ENCODE assay signal across 1 cellular context in the genomic region with DNA sequence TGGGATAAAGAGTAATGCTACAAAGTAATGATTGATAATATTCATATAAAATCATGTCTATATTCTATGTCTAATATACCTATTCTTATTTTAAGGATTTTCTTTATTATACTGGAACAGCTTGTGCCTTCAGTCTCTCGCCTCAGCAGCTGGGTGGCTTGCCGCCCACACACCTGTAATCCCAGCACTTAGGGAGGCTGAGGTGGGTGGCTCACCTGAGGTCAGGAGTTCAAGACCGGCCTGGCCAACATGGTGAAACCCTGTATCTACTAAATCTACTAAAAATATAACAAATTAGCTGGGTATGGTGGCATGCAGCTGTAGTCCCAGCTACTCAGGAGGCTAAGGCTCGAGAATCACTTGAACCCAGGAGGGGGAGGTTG.
TF ChIP-seq lines count a peak whose summit lies in the region.

No MANE protein-coding gene starts in this region.

TF ChIP-seq in HepG2, 621 proteins besides CTCF, POLR2A, EP300 and RAD21 (continued from another document):
- TF ChIP-seq, protein P1, sequence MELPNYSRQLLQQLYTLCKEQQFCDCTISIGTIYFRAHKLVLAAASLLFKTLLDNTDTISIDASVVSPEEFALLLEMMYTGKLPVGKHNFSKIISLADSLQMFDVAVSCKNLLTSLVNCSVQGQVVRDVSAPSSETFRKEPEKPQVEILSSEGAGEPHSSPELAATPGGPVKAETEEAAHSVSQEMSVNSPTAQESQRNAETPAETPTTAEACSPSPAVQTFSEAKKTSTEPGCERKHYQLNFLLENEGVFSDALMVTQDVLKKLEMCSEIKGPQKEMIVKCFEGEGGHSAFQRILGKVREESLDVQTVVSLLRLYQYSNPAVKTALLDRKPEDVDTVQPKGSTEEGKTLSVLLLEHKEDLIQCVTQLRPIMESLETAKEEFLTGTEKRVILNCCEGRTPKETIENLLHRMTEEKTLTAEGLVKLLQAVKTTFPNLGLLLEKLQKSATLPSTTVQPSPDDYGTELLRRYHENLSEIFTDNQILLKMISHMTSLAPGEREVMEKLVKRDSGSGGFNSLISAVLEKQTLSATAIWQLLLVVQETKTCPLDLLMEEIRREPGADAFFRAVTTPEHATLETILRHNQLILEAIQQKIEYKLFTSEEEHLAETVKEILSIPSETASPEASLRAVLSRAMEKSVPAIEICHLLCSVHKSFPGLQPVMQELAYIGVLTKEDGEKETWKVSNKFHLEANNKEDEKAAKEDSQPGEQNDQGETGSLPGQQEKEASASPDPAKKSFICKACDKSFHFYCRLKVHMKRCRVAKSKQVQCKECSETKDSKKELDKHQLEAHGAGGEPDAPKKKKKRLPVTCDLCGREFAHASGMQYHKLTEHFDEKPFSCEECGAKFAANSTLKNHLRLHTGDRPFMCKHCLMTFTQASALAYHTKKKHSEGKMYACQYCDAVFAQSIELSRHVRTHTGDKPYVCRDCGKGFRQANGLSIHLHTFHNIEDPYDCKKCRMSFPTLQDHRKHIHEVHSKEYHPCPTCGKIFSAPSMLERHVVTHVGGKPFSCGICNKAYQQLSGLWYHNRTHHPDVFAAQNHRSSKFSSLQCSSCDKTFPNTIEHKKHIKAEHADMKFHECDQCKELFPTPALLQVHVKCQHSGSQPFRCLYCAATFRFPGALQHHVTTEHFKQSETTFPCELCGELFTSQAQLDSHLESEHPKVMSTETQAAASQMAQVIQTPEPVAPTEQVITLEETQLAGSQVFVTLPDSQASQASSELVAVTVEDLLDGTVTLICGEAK (IDR thresholded peaks at IDR 0.05): no peak
- TF ChIP-seq, protein P1 (CRISPR knock-in tag; IDR thresholded peaks at IDR 0.05): no peak
- TF ChIP-seq, protein P2, sequence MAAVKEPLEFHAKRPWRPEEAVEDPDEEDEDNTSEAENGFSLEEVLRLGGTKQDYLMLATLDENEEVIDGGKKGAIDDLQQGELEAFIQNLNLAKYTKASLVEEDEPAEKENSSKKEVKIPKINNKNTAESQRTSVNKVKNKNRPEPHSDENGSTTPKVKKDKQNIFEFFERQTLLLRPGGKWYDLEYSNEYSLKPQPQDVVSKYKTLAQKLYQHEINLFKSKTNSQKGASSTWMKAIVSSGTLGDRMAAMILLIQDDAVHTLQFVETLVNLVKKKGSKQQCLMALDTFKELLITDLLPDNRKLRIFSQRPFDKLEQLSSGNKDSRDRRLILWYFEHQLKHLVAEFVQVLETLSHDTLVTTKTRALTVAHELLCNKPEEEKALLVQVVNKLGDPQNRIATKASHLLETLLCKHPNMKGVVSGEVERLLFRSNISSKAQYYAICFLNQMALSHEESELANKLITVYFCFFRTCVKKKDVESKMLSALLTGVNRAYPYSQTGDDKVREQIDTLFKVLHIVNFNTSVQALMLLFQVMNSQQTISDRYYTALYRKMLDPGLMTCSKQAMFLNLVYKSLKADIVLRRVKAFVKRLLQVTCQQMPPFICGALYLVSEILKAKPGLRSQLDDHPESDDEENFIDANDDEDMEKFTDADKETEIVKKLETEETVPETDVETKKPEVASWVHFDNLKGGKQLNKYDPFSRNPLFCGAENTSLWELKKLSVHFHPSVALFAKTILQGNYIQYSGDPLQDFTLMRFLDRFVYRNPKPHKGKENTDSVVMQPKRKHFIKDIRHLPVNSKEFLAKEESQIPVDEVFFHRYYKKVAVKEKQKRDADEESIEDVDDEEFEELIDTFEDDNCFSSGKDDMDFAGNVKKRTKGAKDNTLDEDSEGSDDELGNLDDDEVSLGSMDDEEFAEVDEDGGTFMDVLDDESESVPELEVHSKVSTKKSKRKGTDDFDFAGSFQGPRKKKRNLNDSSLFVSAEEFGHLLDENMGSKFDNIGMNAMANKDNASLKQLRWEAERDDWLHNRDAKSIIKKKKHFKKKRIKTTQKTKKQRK (IDR thresholded peaks at IDR 0.05; ENCODE audit: low read length): no peak
- TF ChIP-seq, protein P3, sequence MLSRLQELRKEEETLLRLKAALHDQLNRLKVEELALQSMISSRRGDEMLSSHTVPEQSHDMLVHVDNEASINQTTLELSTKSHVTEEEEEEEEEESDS (CRISPR knock-in tag; IDR thresholded peaks at IDR 0.05; ENCODE audit: borderline replicate concordance): no peak
- TF ChIP-seq, protein P4, sequence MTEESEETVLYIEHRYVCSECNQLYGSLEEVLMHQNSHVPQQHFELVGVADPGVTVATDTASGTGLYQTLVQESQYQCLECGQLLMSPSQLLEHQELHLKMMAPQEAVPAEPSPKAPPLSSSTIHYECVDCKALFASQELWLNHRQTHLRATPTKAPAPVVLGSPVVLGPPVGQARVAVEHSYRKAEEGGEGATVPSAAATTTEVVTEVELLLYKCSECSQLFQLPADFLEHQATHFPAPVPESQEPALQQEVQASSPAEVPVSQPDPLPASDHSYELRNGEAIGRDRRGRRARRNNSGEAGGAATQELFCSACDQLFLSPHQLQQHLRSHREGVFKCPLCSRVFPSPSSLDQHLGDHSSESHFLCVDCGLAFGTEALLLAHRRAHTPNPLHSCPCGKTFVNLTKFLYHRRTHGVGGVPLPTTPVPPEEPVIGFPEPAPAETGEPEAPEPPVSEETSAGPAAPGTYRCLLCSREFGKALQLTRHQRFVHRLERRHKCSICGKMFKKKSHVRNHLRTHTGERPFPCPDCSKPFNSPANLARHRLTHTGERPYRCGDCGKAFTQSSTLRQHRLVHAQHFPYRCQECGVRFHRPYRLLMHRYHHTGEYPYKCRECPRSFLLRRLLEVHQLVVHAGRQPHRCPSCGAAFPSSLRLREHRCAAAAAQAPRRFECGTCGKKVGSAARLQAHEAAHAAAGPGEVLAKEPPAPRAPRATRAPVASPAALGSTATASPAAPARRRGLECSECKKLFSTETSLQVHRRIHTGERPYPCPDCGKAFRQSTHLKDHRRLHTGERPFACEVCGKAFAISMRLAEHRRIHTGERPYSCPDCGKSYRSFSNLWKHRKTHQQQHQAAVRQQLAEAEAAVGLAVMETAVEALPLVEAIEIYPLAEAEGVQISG (CRISPR knock-in tag; IDR thresholded peaks at IDR 0.05): no peak
- TF ChIP-seq ZBTB44 (CRISPR knock-in tag; IDR thresholded peaks at IDR 0.05): no peak
